ENCODE assay signal across 9 cellular contexts in the genomic region with DNA sequence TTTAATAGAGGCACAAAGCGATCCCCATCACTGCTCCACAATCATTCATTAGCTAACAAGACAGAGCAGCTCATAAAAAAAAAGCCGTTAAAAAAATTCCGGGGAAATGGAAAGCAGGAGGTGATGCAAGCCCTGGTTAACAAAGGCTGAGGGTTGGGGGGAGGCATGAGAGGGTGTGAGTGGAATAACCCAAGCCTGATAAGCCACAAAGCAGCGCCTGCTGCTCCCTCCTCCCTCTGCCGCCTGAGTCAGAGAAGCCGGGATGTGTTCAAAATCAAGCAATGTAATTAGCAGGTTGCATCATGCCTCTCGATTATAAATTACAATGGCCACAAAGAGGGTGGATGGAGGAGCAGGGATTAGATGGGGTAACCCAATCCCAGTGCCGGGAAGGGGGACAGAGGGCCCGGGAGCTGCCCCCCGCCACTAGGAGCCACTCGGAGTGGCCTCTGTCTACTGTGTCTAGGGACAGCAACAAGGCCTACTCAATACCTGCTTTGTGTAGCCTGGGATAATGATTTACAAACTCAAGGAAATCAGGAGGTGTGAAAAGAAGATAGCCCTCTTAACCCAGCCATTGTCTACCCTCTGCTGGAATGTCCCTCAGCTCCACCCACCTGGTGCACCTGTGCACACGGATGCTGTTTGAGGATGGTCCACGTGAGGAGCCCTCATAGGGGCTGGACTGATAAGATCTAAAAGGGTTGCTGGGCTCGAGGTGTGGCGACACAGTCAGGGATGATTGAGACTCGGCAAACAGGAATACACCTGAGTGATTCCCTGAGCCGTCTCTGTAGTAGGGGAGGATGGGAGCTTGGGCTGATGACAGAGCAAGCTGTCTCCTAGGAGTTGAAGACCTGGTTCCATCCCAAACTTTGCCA.
A peak's percentile ranks its signal among the peaks of the same experiment; 100 is the strongest.
DNase-seq lines count a peak whose midpoint lies in the region; ATAC-seq and TF ChIP-seq lines count a peak whose summit lies in the region.
"Had no signal": no experiment of that assay in that cellular context is flagged by ENCODE, and none has a peak within 500 bp of the region (broad histone marks: within the 10 kb centered on the region; RNA-seq: fewer than 3 reads in every experiment).

No MANE protein-coding gene starts in this region.

- peak overlapping the region; percentile 9 for H3K4me3 Mint-ChIP-seq in chondrocyte (ENCODE audit: unreplicated experiment)
- H3K4me3 Mint-ChIP-seq: activated T-cell treated with anti-CD3 and anti-CD28 coated beads, Interleukin-2, amount 50 U/mL, for 72 hours had no signal

- ATAC-seq in Right ventricle myocardium superior (ENCODE audit: poor library complexity) = peak; percentile 51
- no peak for ATAC-seq in Right ventricle myocardium inferior
- ATAC-seq in HG02678 (IDR thresholded peaks at IDR 0.05; ENCODE audit: unreplicated experiment) = no peak
- ATAC-seq: activated T-cell treated with anti-CD3 and anti-CD28 coated beads, Interleukin-2, amount 50 U/mL, for 72 hours had no signal

- H3K27me3 Mint-ChIP-seq in chondrocyte (ENCODE audit: low read depth) = no peaks in the 10 kb centered on the region

- no peaks in the 10 kb centered on the region for H3K36me3 Mint-ChIP-seq in chondrocyte (ENCODE audit: low read depth)

- DNase-seq in Right ventricle myocardium superior (no peak), Right ventricle myocardium inferior (ENCODE audit: missing footprints) (no peak), NCI-H748 (lab: John Stamatoyannopoulos, UW; ENCODE audit: unreplicated experiment) (peak; percentile 71), chondrocyte (ENCODE audit: low spot score) (no peak), myocyte (ENCODE audit: low read depth) (peak; percentile 72), foreskin melanocyte (no peak)
- no peak for DNase-seq in activated T-cell treated with anti-CD3 and anti-CD28 coated beads, Interleukin-2, amount 50 U/mL, for 1 hour

- peak; percentile 24 for TF ChIP-seq CTCF in chondrocyte (IDR thresholded peaks at IDR 0.05)

- peaks cover 41% of the 10 kb centered on the region for H3K4me1 Mint-ChIP-seq in chondrocyte (ENCODE audit: low read depth)

- peak overlapping the region; percentile 91 for H3K27ac Mint-ChIP-seq in chondrocyte (ENCODE audit: unreplicated experiment)
- H3K27ac Mint-ChIP-seq: activated T-cell treated with anti-CD3 and anti-CD28 coated beads, Interleukin-2, amount 50 U/mL, for 72 hours had no signal

- intact Hi-C loops in Right ventricle myocardium superior (cut with DNase I) = no loop called here
- intact Hi-C loops in Right ventricle myocardium inferior (cut with DNase I) = no loop called here

- H3K9me3 Mint-ChIP-seq in chondrocyte (ENCODE audit: low read depth) = no peaks in the 10 kb centered on the region
- H3K9me3 Mint-ChIP-seq: activated T-cell treated with anti-CD3 and anti-CD28 coated beads, Interleukin-2, amount 50 U/mL, for 72 hours had no signal

Comparison
In these comparisons a context has a peak if more than half of its experiments do, and no peak if none do; other contexts are left out.
1. DNase-seq: peak in NCI-H748 (single experiment) and myocyte (single experiment); none in Right ventricle myocardium superior (single experiment), Right ventricle myocardium inferior (single experiment), chondrocyte (single experiment), foreskin melanocyte (single experiment) and activated T-cell treated with anti-CD3 and anti-CD28 coated beads, Interleukin-2, amount 50 U/mL, for 1 hour (single experiment).